In the genomic region with DNA sequence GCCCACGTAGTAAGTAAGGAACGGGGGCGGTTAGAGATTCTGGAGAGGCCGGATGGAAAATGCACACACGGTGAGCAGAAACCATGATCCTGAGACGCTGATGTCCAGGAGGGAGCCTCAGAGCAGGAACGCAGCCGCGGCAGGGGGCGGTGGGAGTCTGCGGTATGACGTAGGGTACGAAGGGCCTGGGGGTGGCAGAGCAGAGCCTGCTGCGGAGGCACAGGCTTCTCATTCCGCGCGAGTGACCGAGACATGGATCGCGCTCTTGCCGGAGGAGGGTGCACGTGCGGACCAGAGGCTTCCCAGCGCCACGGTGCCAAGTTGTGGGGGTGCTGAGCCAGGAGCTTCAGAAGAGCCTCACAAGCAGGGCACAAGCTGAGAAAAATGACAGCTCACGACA, we compare ENCODE assay signal across 16 cellular contexts.
"Had no signal": no experiment of that assay in that cellular context is flagged by ENCODE, and none has a peak within 500 bp of the region (broad histone marks: within the 10 kb centered on the region; RNA-seq: fewer than 3 reads in every experiment).

No MANE protein-coding gene starts in this region.

- H3K4me3 ChIP-seq: adrenal gland, gastrocnemius medialis, heart right ventricle, smooth muscle cell, thoracic aorta, upper lobe of right lung had no signal

- H3K27ac Mint-ChIP-seq: activated naive CD4-positive, alpha-beta T cell treated with anti-CD3 and anti-CD28 coated beads, Interleukin-2, amount 50 U/mL, for 72 hours; naive thymus-derived CD8-positive, alpha-beta T cell; T-helper 1 cell treated with Interleukin-12 subunit alpha and Interleukin-12 subunit beta and Interleukin-4 antibody, amounts not matched to agents 30 μg/mL and 1 μg/mL, for 36 hours had no signal

- H3K36me3 Mint-ChIP-seq: naive thymus-derived CD8-positive, alpha-beta T cell had no signal

- H3K4me1 ChIP-seq: adrenal gland, gastrocnemius medialis, upper lobe of right lung had no signal

- H3K4me2 ChIP-seq: smooth muscle cell had no signal

- H3K9me3 Mint-ChIP-seq: naive thymus-derived CD8-positive, alpha-beta T cell; T-helper 1 cell treated with Interleukin-12 subunit alpha and Interleukin-12 subunit beta and Interleukin-4 antibody, amounts not matched to agents 30 μg/mL and 1 μg/mL, for 36 hours had no signal

- DNase-seq: activated CD4-positive, CD25-positive, alpha-beta regulatory T cell treated with anti-CD3 and anti-CD28 coated beads, Interleukin-2, amount 50 U/mL, for 72 hours; activated gamma-delta T cell; adrenal gland; gastrocnemius medialis; heart right ventricle; left cardiac atrium; mesenchymal stem cell; naive thymus-derived CD8-positive, alpha-beta T cell; stimulated activated CD4-positive, alpha-beta T cell treated with anti-CD3 and anti-CD28 coated beads, Interleukin-4, amount 100 ng/mL, for 1 hour; upper lobe of right lung had no signal

- FAIRE-seq: bronchial epithelial cell, islet of Langerhans had no signal

- H3K9me3 ChIP-seq: adrenal gland, gastrocnemius medialis, heart right ventricle, thoracic aorta, upper lobe of right lung had no signal

- H3K27ac ChIP-seq: adrenal gland, gastrocnemius medialis, heart right ventricle, thoracic aorta, upper lobe of right lung had no signal

- H3K36me3 ChIP-seq: adrenal gland, gastrocnemius medialis, heart right ventricle, thoracic aorta, upper lobe of right lung had no signal

- H3K27me3 ChIP-seq: adrenal gland, gastrocnemius medialis, upper lobe of right lung had no signal

- H3K4me3 Mint-ChIP-seq: naive thymus-derived CD8-positive, alpha-beta T cell; T-helper 1 cell treated with Interleukin-12 subunit alpha and Interleukin-12 subunit beta and Interleukin-4 antibody, amounts not matched to agents 30 μg/mL and 1 μg/mL, for 36 hours had no signal
